In genomic region chr2:65800998-65801397, GRCh38 we compare ENCODE assay signal across 9 cellular contexts.
DNase-seq lines count a peak whose midpoint lies in the region; ATAC-seq and TF ChIP-seq lines count a peak whose summit lies in the region.
"Had no signal": no experiment of that assay in that cellular context is flagged by ENCODE, and none has a peak within 500 bp of the region (broad histone marks: within the 10 kb centered on the region; RNA-seq: fewer than 3 reads in every experiment).

No MANE protein-coding gene starts in this region.

- H3K9me3 Mint-ChIP-seq in H9: peaks cover 0 to 7% of the 10 kb centered on the region in 2 experiments; a peak in 2 of 5 replicates
- peaks cover 4% of the 10 kb centered on the region for H3K9me3 Mint-ChIP-seq in activated T-helper 1 cell treated with anti-CD3 and anti-CD28 coated beads, Interleukin-12 subunit alpha, Interleukin-12 subunit beta, Interleukin-2, Interleukin-4 antibody, amounts not matched to agents 30 ng/mL and 10 ng/mL and 1 ng/mL, durations not matched to agents 14 hours and 24 hours and 36 hours

- H4K5ac ChIP-seq in H9 (ENCODE audit: insufficient read length, low read depth, low read length): no peak overlapping the region

- no peaks in the 10 kb centered on the region for H3K27me3 Mint-ChIP-seq in H9 (ENCODE audit: low read depth)
- H3K27me3 Mint-ChIP-seq in activated T-helper 1 cell treated with anti-CD3 and anti-CD28 coated beads, Interleukin-12 subunit alpha, Interleukin-12 subunit beta, Interleukin-2, Interleukin-4 antibody, amounts not matched to agents 30 ng/mL and 10 ng/mL and 1 ng/mL, durations not matched to agents 14 hours and 24 hours and 36 hours (ENCODE audit: insufficient read depth): no peaks in the 10 kb centered on the region

- H3K4ac ChIP-seq in H9 (ENCODE audit: low read depth, low read length): no peak overlapping the region

- H4K20me1 ChIP-seq in H9 (ENCODE audit: control insufficient read depth, insufficient read depth, insufficient read length): no peaks in the 10 kb centered on the region

- H3K18ac ChIP-seq in H9 (ENCODE audit: insufficient read length, low read depth, low read length): no peak overlapping the region

- no peak overlapping the region for H3K4me2 ChIP-seq in H9 (ENCODE audit: insufficient read depth, insufficient read length, low read length)

- H3K4me3 Mint-ChIP-seq in H9: no peak overlapping the region
- H3K4me3 Mint-ChIP-seq in activated T-helper 1 cell treated with anti-CD3 and anti-CD28 coated beads, Interleukin-12 subunit alpha, Interleukin-12 subunit beta, Interleukin-2, Interleukin-4 antibody, amounts not matched to agents 30 ng/mL and 10 ng/mL and 1 ng/mL, durations not matched to agents 14 hours and 24 hours and 36 hours: no peak overlapping the region

- no peaks in the 10 kb centered on the region for H3K79me1 ChIP-seq in H9 (ENCODE audit: insufficient read depth, low read depth, low read length, poor library complexity, severe bottlenecking)

- H3K14ac ChIP-seq in H9 (ENCODE audit: insufficient read depth, low read length): no peak overlapping the region

- H3T11ph ChIP-seq in H9 (ENCODE audit: low read length): no peak overlapping the region

- no peak overlapping the region for H4K8ac ChIP-seq in H9 (replicated peaks; ENCODE audit: insufficient read length, low read depth, low read length)

- no peak overlapping the region for H2AK5ac ChIP-seq in H9 (ENCODE audit: insufficient read length, low read length)

- H3K4me1 ChIP-seq in H9 (ENCODE audit: insufficient read depth, low read length): no peaks in the 10 kb centered on the region

- peaks cover 2% of the 10 kb centered on the region in 2 experiments for H3K4me1 Mint-ChIP-seq in H9
- no peaks in the 10 kb centered on the region for H3K4me1 Mint-ChIP-seq in activated T-helper 1 cell treated with anti-CD3 and anti-CD28 coated beads, Interleukin-12 subunit alpha, Interleukin-12 subunit beta, Interleukin-2, Interleukin-4 antibody, amounts not matched to agents 30 ng/mL and 10 ng/mL and 1 ng/mL, durations not matched to agents 14 hours and 24 hours and 36 hours (ENCODE audit: low read depth)

- intact Hi-C loops in activated T-helper 1 cell treated with anti-CD3 and anti-CD28 coated beads, Interleukin-12 subunit alpha, Interleukin-12 subunit beta, Interleukin-2, Interleukin-4 antibody, amounts not matched to agents 30 ng/mL and 10 ng/mL and 1 ng/mL, durations not matched to agents 14 hours and 24 hours and 36 hours (cut with micrococcal nuclease): no loop called here

- no peaks in the 10 kb centered on the region for H3K9me3 ChIP-seq in H9 (ENCODE audit: control insufficient read depth, low read depth, low read length)
- no peaks in the 10 kb centered on the region for H3K9me3 ChIP-seq in WERI-Rb-1 (ENCODE audit: severe bottlenecking)

- no CpG with 5 or more reads among the region's 1 CpG for WGBS in H9 (ENCODE audit: extremely low coverage, insufficient read length, low lambda C conversion rate)

- no peaks in the 10 kb centered on the region for H3K23me2 ChIP-seq in H9 (ENCODE audit: insufficient read length, low read depth, low read length, poor library complexity, severe bottlenecking)

- no peak overlapping the region for H2AFZ ChIP-seq in H9 (ENCODE audit: low read length)

- H2BK12ac ChIP-seq in H9 (ENCODE audit: insufficient read length, low read depth, low read length): no peak overlapping the region

- H3K4me3 ChIP-seq in AG10803 (ENCODE audit: low read length) (no peak overlapping the region), WERI-Rb-1 (ENCODE audit: low read depth, low read length) (no peak overlapping the region), kidney epithelial cell (ENCODE audit: low read depth, low read length) (no peak overlapping the region)

- no peak overlapping the region for H4K91ac ChIP-seq in H9 (ENCODE audit: insufficient read length, low read depth, low read length)

- H3K27ac Mint-ChIP-seq in H9: no peak overlapping the region
- no peak overlapping the region for H3K27ac Mint-ChIP-seq in activated T-helper 1 cell treated with anti-CD3 and anti-CD28 coated beads, Interleukin-12 subunit alpha, Interleukin-12 subunit beta, Interleukin-2, Interleukin-4 antibody, amounts not matched to agents 30 ng/mL and 10 ng/mL and 1 ng/mL, durations not matched to agents 14 hours and 24 hours and 36 hours

- no peak overlapping the region for H3K9ac ChIP-seq in H9 (ENCODE audit: extremely low read depth, insufficient read length, low read length)

- H2BK20ac ChIP-seq in H9 (ENCODE audit: low read depth, low read length, poor library complexity, severe bottlenecking): no peak overlapping the region

- no peak overlapping the region for H2BK15ac ChIP-seq in H9 (ENCODE audit: low read depth, low read length)

- no peaks in the 10 kb centered on the region for H3K27me3 ChIP-seq in H9 (ENCODE audit: insufficient read depth, low read length)
- peaks cover 96% of the 10 kb centered on the region for H3K27me3 ChIP-seq in WERI-Rb-1 (ENCODE audit: insufficient read depth, low read depth, severe bottlenecking)
- H3K27me3 ChIP-seq in kidney epithelial cell (ENCODE audit: control insufficient read depth, insufficient read depth, low read length): no peaks in the 10 kb centered on the region

- H3K27ac ChIP-seq in H9 (ENCODE audit: insufficient read length, low read depth, low read length) (no peak overlapping the region), WERI-Rb-1 (no peak overlapping the region)

- H3K23ac ChIP-seq in H9 (ENCODE audit: insufficient read length, low read depth, low read length): no peak overlapping the region

- H3K79me2 ChIP-seq in H9 (ENCODE audit: insufficient read depth, low read length): no peaks in the 10 kb centered on the region

- peak; percentile 31 for DNase-seq in AG10803 (ENCODE audit: low read depth)
- peak; percentile 56 for DNase-seq in H9
- peak; percentile 44 for DNase-seq in WERI-Rb-1
- no peak for DNase-seq in kidney epithelial cell (ENCODE audit: low read depth)
- no peak for DNase-seq in DMS153 (lab: John Stamatoyannopoulos, UW)
- no peak for DNase-seq in NCI-H1105 (lab: John Stamatoyannopoulos, UW)
- no peak for DNase-seq in activated T-helper 1 cell treated with anti-CD3 and anti-CD28 coated beads, Interleukin-12 subunit alpha, Interleukin-12 subunit beta, Interleukin-2, Interleukin-4 antibody, amounts not matched to agents 30 ng/mL and 10 ng/mL and 1 ng/mL, durations not matched to agents 14 hours and 24 hours and 36 hours (ENCODE audit: low spot score)
- DNase-seq: NCI-H2171 treated with DMSO at 0.1 percent for 48 hours had no signal

- H3K36me3 Mint-ChIP-seq in H9 (ENCODE audit: insufficient read depth in 1 of 3, low read depth in 3 of 3): peaks cover 0 to 6% (median 0%) of the 10 kb centered on the region in 3 experiments; a peak in 1 of 7 replicates
- H3K36me3 Mint-ChIP-seq in activated T-helper 1 cell treated with anti-CD3 and anti-CD28 coated beads, Interleukin-12 subunit alpha, Interleukin-12 subunit beta, Interleukin-2, Interleukin-4 antibody, amounts not matched to agents 30 ng/mL and 10 ng/mL and 1 ng/mL, durations not matched to agents 14 hours and 24 hours and 36 hours (ENCODE audit: low read depth): no peaks in the 10 kb centered on the region

- no peak for ATAC-seq in GM18858 (IDR thresholded peaks at IDR 0.05; ENCODE audit: unreplicated experiment)

- TF ChIP-seq CTCF in AG10803 (conservative IDR thresholded peaks at IDR 0.05; ENCODE audit: low read length) (peak; percentile 51), H9 (conservative IDR thresholded peaks at IDR 0.05) (peak; percentile 79), WERI-Rb-1 (IDR thresholded peaks at IDR 0.05; ENCODE audit: low read depth, low read length) (peak; percentile 68), kidney epithelial cell (IDR thresholded peaks at IDR 0.05; ENCODE audit: insufficient read depth, low read length, poor library complexity, severe bottlenecking) (peak; percentile 23)

- H3K36me3 ChIP-seq in WERI-Rb-1 (no peaks in the 10 kb centered on the region), kidney epithelial cell (ENCODE audit: control insufficient read depth, insufficient read depth, low read length) (no peaks in the 10 kb centered on the region)

- no peak overlapping the region for H2BK5ac ChIP-seq in H9 (ENCODE audit: insufficient read length, low read length)

- H2BK120ac ChIP-seq in H9 (ENCODE audit: low read depth, low read length, poor library complexity, severe bottlenecking): no peak overlapping the region

- no peak overlapping the region for H3K56ac ChIP-seq in H9 (ENCODE audit: insufficient read length, low read depth, low read length)

Comparison
In these comparisons a context has a peak if more than half of its experiments do, and no peak if none do; other contexts are left out.
1. DNase-seq: peak in AG10803 (single experiment), H9 (single experiment) and WERI-Rb-1 (single experiment); none in kidney epithelial cell (single experiment), DMS153 (single experiment), NCI-H1105 (single experiment) and activated T-helper 1 cell treated with anti-CD3 and anti-CD28 coated beads, Interleukin-12 subunit alpha, Interleukin-12 subunit beta, Interleukin-2, Interleukin-4 antibody, amounts not matched to agents 30 ng/mL and 10 ng/mL and 1 ng/mL, durations not matched to agents 14 hours and 24 hours and 36 hours (single experiment).
2. CTCF ChIP-seq: peak in every context shown above with its lines; median percentile 79 in H9; 68 in WERI-Rb-1; 51 in AG10803; 23 in kidney epithelial cell.